ENCODE assay signal across 29 cellular contexts in the genomic region with DNA sequence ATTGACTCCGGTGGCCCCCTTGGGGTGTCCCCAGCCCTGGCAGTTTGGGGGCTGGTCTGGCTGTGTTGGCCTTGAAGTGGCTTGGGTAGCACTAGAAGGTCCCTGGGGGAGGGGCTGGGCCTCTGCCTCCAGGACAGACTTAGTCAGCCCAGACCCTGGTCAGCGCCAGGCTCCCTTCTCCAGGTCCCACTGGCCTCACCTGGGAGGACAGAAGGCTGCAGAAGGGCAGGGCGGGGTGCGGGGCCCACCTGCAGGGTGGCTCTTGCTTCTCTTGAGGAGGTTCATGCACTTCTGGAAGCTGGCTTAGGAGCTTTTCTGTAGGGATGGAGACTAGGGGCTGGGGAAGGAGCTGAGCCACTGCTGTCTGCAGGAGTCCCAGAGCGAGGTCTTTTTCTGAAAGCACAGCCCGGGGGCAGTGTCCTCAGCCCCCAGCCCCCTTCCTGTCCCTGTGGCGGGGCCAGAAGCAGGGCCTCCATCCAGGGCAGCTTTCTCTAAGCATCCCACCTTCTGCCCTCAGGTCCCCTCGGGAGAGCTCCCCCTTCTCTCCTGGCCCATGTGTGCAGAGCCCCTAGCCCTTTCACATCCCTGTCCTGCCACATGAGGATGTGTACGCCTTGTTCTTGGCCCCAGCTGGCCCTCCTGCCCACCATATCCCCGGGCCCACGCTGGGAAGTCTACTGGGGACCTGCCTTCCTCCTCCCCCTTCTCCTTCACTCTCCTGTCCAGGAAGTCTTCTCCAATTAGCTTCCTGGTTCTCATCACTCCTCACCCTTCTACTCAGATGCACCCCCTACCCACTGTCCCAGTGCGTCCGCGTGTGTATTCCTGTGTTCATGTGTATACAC. TPM values are rescaled to one million over a fixed set of nuclear protein-coding genes. Genes with fewer than 3 reads are reported as not detected.
DNase-seq lines count a peak whose midpoint lies in the region; ATAC-seq and TF ChIP-seq lines count a peak whose summit lies in the region.
"Had no signal": no experiment of that assay in that cellular context is flagged by ENCODE, and none has a peak within 500 bp of the region (broad histone marks: within the 10 kb centered on the region; RNA-seq: fewer than 3 reads in every experiment).

No MANE protein-coding gene starts in this region.

- no peaks in the 10 kb centered on the region for H3K36me3 Mint-ChIP-seq in activated naive CD4-positive, alpha-beta T cell treated with anti-CD3 and anti-CD28 coated beads, Interleukin-2, amount 10 ng/mL, durations not matched to agents 7 days and 5 days
- no peaks in the 10 kb centered on the region for H3K36me3 Mint-ChIP-seq in activated CD4-positive, alpha-beta memory T cell treated with anti-CD3 and anti-CD28 coated beads for 36 hours
- no peaks in the 10 kb centered on the region for H3K36me3 Mint-ChIP-seq in activated naive CD4-positive, alpha-beta T cell treated with anti-CD3 and anti-CD28 coated beads for 36 hours (ENCODE audit: low read depth)
- H3K36me3 Mint-ChIP-seq: CD8-positive, alpha-beta T cell; memory B cell had no signal

- H3K4me3 ChIP-seq in stomach = no peak overlapping the region
- H3K4me3 ChIP-seq: A549, dorsolateral prefrontal cortex, prostate gland, thyroid gland had no signal

- H3K27ac ChIP-seq in stomach = no peak overlapping the region
- H3K27ac ChIP-seq: A549, dorsolateral prefrontal cortex, neutrophil, prostate gland, RWPE1, thyroid gland had no signal

- no peaks in the 10 kb centered on the region for H3K27me3 ChIP-seq in stomach
- H3K27me3 ChIP-seq: dorsolateral prefrontal cortex, neutrophil, thyroid gland had no signal

- no peak for TF ChIP-seq EP300 in stomach (IDR thresholded peaks at IDR 0.05)

- peaks cover 0 to 6% (median 0%) of the 10 kb centered on the region in 4 donors for H3K4me1 ChIP-seq in stomach
- H3K4me1 ChIP-seq: A549, prostate gland, thyroid gland had no signal

- H3K36me3 ChIP-seq in stomach = no peaks in the 10 kb centered on the region
- H3K36me3 ChIP-seq: neutrophil, prostate gland, thyroid gland had no signal

- no peaks in the 10 kb centered on the region for H3K4me1 Mint-ChIP-seq in activated naive CD4-positive, alpha-beta T cell treated with anti-CD3 and anti-CD28 coated beads, Interleukin-2, amount 10 ng/mL, durations not matched to agents 7 days and 5 days
- H3K4me1 Mint-ChIP-seq in activated CD4-positive, alpha-beta memory T cell treated with anti-CD3 and anti-CD28 coated beads for 36 hours (ENCODE audit: low read depth) = no peaks in the 10 kb centered on the region
- no peaks in the 10 kb centered on the region for H3K4me1 Mint-ChIP-seq in activated naive CD4-positive, alpha-beta T cell treated with anti-CD3 and anti-CD28 coated beads for 36 hours (ENCODE audit: low read depth)
- H3K4me1 Mint-ChIP-seq: memory B cell had no signal

- intact Hi-C loops in activated CD4-positive, alpha-beta memory T cell treated with anti-CD3 and anti-CD28 coated beads for 36 hours (cut with micrococcal nuclease) = no loop called here
- intact Hi-C loops in stomach (cut with DNase I; ENCODE audit: low total_unique reads) = no loop called here
- intact Hi-C loops in activated naive CD4-positive, alpha-beta T cell treated with anti-CD3 and anti-CD28 coated beads for 36 hours (cut with micrococcal nuclease) = no loop called here

- no peaks in the 10 kb centered on the region for H3K9me3 ChIP-seq in stomach
- H3K9me3 ChIP-seq: A549, neutrophil, prostate gland, thyroid gland had no signal

- TF ChIP-seq CTCF in stomach (IDR thresholded peaks at IDR 0.05) = no peak

- POLR2A ChIA-PET in activated CD4-positive, alpha-beta memory T cell treated with anti-CD3 and anti-CD28 coated beads for 36 hours (lab: Charles Lee) = no interaction called here

- H3K4me3 Mint-ChIP-seq in activated naive CD4-positive, alpha-beta T cell treated with anti-CD3 and anti-CD28 coated beads, Interleukin-2, amount 10 ng/mL, durations not matched to agents 7 days and 5 days = no peak overlapping the region
- no peak overlapping the region for H3K4me3 Mint-ChIP-seq in activated CD4-positive, alpha-beta memory T cell treated with anti-CD3 and anti-CD28 coated beads for 36 hours
- no peak overlapping the region for H3K4me3 Mint-ChIP-seq in activated naive CD4-positive, alpha-beta T cell treated with anti-CD3 and anti-CD28 coated beads for 36 hours
- H3K4me3 Mint-ChIP-seq: CD8-positive, alpha-beta T cell; memory B cell; stimulated activated naive CD8-positive, alpha-beta T cell treated with anti-CD3 and anti-CD28 coated beads, Interleukin-15, Interleukin-2, amounts not matched to agents 100 ng/mL and 50 ng/mL, for 24 hours had no signal

- CTCF ChIA-PET in activated naive CD4-positive, alpha-beta T cell treated with anti-CD3 and anti-CD28 coated beads, Interleukin-2, amount 10 ng/mL, durations not matched to agents 7 days and 5 days (lab: Charles Lee) = no interaction called here
- CTCF ChIA-PET in activated CD4-positive, alpha-beta memory T cell treated with anti-CD3 and anti-CD28 coated beads for 36 hours (lab: Charles Lee) = no interaction called here
- CTCF ChIA-PET in activated naive CD4-positive, alpha-beta T cell treated with anti-CD3 and anti-CD28 coated beads for 36 hours (lab: Charles Lee) = interaction anchor here (0.8 kb wide), 1 partner anchor 19 kb away, joined by 3 read pairs; no protein-coding TSS in a partner anchor

- H3K27me3 Mint-ChIP-seq in activated naive CD4-positive, alpha-beta T cell treated with anti-CD3 and anti-CD28 coated beads, Interleukin-2, amount 10 ng/mL, durations not matched to agents 7 days and 5 days = peaks cover 13% of the 10 kb centered on the region
- no peaks in the 10 kb centered on the region for H3K27me3 Mint-ChIP-seq in activated CD4-positive, alpha-beta memory T cell treated with anti-CD3 and anti-CD28 coated beads for 36 hours
- H3K27me3 Mint-ChIP-seq in activated naive CD4-positive, alpha-beta T cell treated with anti-CD3 and anti-CD28 coated beads for 36 hours (ENCODE audit: low read depth) = no peaks in the 10 kb centered on the region
- H3K27me3 Mint-ChIP-seq: stimulated activated naive CD8-positive, alpha-beta T cell treated with anti-CD3 and anti-CD28 coated beads, Interleukin-15, Interleukin-2, amounts not matched to agents 100 ng/mL and 50 ng/mL, for 24 hours had no signal

- H3K27ac Mint-ChIP-seq in activated naive CD4-positive, alpha-beta T cell treated with anti-CD3 and anti-CD28 coated beads, Interleukin-2, amount 10 ng/mL, durations not matched to agents 7 days and 5 days = no peak overlapping the region
- H3K27ac Mint-ChIP-seq in activated CD4-positive, alpha-beta memory T cell treated with anti-CD3 and anti-CD28 coated beads for 36 hours = no peak overlapping the region
- H3K27ac Mint-ChIP-seq in activated naive CD4-positive, alpha-beta T cell treated with anti-CD3 and anti-CD28 coated beads for 36 hours = no peak overlapping the region
- H3K27ac Mint-ChIP-seq: CD8-positive, alpha-beta T cell; memory B cell; stimulated activated naive CD8-positive, alpha-beta T cell treated with anti-CD3 and anti-CD28 coated beads, Interleukin-15, Interleukin-2, amounts not matched to agents 100 ng/mL and 50 ng/mL, for 24 hours had no signal

- H3K9me3 Mint-ChIP-seq in activated naive CD4-positive, alpha-beta T cell treated with anti-CD3 and anti-CD28 coated beads, Interleukin-2, amount 10 ng/mL, durations not matched to agents 7 days and 5 days = no peaks in the 10 kb centered on the region
- H3K9me3 Mint-ChIP-seq in activated CD4-positive, alpha-beta memory T cell treated with anti-CD3 and anti-CD28 coated beads for 36 hours = no peaks in the 10 kb centered on the region
- H3K9me3 Mint-ChIP-seq in activated naive CD4-positive, alpha-beta T cell treated with anti-CD3 and anti-CD28 coated beads for 36 hours = no peaks in the 10 kb centered on the region
- H3K9me3 Mint-ChIP-seq: CD8-positive, alpha-beta T cell; memory B cell; stimulated activated naive CD8-positive, alpha-beta T cell treated with anti-CD3 and anti-CD28 coated beads, Interleukin-15, Interleukin-2, amounts not matched to agents 100 ng/mL and 50 ng/mL, for 24 hours had no signal

- no peak for TF ChIP-seq POLR2A in stomach (IDR thresholded peaks at IDR 0.05)

- DNase-seq in activated naive CD4-positive, alpha-beta T cell treated with anti-CD3 and anti-CD28 coated beads, Interleukin-2, amount 10 ng/mL, durations not matched to agents 7 days and 5 days = peak; percentile 14
- DNase-seq in activated naive CD4-positive, alpha-beta T cell (lab: John Stamatoyannopoulos, UW) = no peak
- peak; percentile 6 for DNase-seq in activated CD4-positive, alpha-beta memory T cell treated with anti-CD3 and anti-CD28 coated beads for 36 hours
- DNase-seq in islet precursor cell = peak; percentile 50
- peak; percentile 14 for DNase-seq in stomach
- DNase-seq in NCI-H1436 (lab: John Stamatoyannopoulos, UW) = no peak
- DNase-seq in activated naive CD4-positive, alpha-beta T cell treated with anti-CD3 and anti-CD28 coated beads for 36 hours = no peak
- DNase-seq: activated CD4-positive, alpha-beta T cell treated with anti-CD3 and anti-CD28 coated beads for 48 hours; AML-193; DMS 273 treated with DMSO at 0.1 percent for 48 hours; GOT3; NCI-H1694; NCI-H446 treated with DMSO at 0.1 percent for 48 hours had no signal

- 85 to 90% (median 89%) methylated on average over 13 to 14 of the region's 14 CpGs for WGBS in stomach, 5 donors

- ATAC-seq in GM18870 (IDR thresholded peaks at IDR 0.05; ENCODE audit: unreplicated experiment) = no peak
- ATAC-seq: A549; CD8-positive, alpha-beta T cell had no signal

RNA-seq across cellular contexts. Expression of a gene that starts 11.0 kb away (rescaled TPM):
- total RNA-seq in activated CD4-positive, alpha-beta memory T cell treated with anti-CD3 and anti-CD28 coated beads for 36 hours = not detected
- total RNA-seq in stomach = not detected
- polyA plus RNA-seq in stomach = not detected
- total RNA-seq in activated naive CD4-positive, alpha-beta T cell treated with anti-CD3 and anti-CD28 coated beads for 36 hours = not detected
- total RNA-seq: CD8-positive, alpha-beta T cell; dorsolateral prefrontal cortex; glomerular endothelial cell; HepG2; kidney epithelial cell; LHCN-M2; OCI-LY7; T-helper 2 cell treated with Interferon-gamma antibody and Interleukin-4, amounts not matched to agents 100 ng/mL and 5 ng/mL, for 36 hours; thyroid gland had no signal
- polyA plus RNA-seq: A549, HepG2 had no signal

RNA-seq across cellular contexts. Expression of a gene that starts 41.6 kb away (rescaled TPM):
- total RNA-seq in activated CD4-positive, alpha-beta memory T cell treated with anti-CD3 and anti-CD28 coated beads for 36 hours = 10 to 100 TPM; 65.6 to 67.0 TPM
- 10 to 100 TPM in 4 of 5 donors, 1 to 10 TPM in 1; 1.2 to 65.5 (median 32.5) TPM for total RNA-seq in stomach
- polyA plus RNA-seq in stomach = 1 to 10 TPM; 3.7 to 7.6 (median 6.0) TPM
- total RNA-seq in activated naive CD4-positive, alpha-beta T cell treated with anti-CD3 and anti-CD28 coated beads for 36 hours = 10 to 100 TPM; 14.8 to 17.2 TPM

Comparison
In these comparisons a context has a peak if more than half of its experiments do, and no peak if none do; other contexts are left out.
1. DNase-seq: peak in activated naive CD4-positive, alpha-beta T cell treated with anti-CD3 and anti-CD28 coated beads, Interleukin-2, amount 10 ng/mL, durations not matched to agents 7 days and 5 days (single experiment), activated CD4-positive, alpha-beta memory T cell treated with anti-CD3 and anti-CD28 coated beads for 36 hours (single experiment), islet precursor cell (single experiment) and stomach (single experiment); none in activated naive CD4-positive, alpha-beta T cell (0 of 4), NCI-H1436 (single experiment) and activated naive CD4-positive, alpha-beta T cell treated with anti-CD3 and anti-CD28 coated beads for 36 hours (single experiment).